8 cellular contexts compared by ENCODE assay signal in the genomic region with DNA sequence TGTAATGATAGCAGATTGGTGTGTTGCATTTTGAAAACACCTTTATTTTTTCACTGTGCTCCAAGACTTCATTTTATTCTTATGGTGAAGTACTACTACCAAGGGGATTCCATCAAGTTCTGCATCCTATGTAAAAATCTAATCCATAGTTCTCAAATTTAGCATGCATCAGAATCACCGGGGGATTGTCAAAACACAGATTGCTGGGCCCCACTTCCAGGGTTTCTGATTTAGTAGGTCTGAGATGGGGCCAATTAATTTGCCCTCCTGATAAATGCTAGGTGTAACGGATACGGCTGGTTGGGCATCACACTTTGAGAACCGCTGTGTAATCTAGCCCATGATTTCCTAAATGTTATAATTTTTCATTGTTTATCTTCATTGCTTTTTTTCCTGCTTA. TPM values are rescaled to one million over a fixed set of nuclear protein-coding genes. Genes with fewer than 3 reads are reported as not detected.
DNase-seq lines count a peak whose midpoint lies in the region; ATAC-seq, FAIRE-seq and TF ChIP-seq lines count a peak whose summit lies in the region.

No MANE protein-coding gene starts in this region.

- H3K4me3 ChIP-seq in GM23338 (peak overlapping the region; percentile 100), fibroblast of villous mesenchyme (ENCODE audit: low read depth, low read length) (peak overlapping the region; percentile 100), sigmoid colon (peak overlapping the region in 3 of 4 donors; percentile 65 to 87 (median 72))

- H3K4me2 ChIP-seq in GM23338 = peak overlapping the region; percentile 100

- H3K4me1 ChIP-seq in GM23338 (ENCODE audit: insufficient read depth) (peaks cover 26% of the 10 kb centered on the region), sigmoid colon (peaks cover 0 to 30% (median 22%) of the 10 kb centered on the region in 4 donors)

- peaks cover 52% of the 10 kb centered on the region for H3K36me3 Mint-ChIP-seq in GM23338 (ENCODE audit: low read depth)
- H3K36me3 Mint-ChIP-seq in T-helper 17 cell (ENCODE audit: low read depth) = peaks cover 5% of the 10 kb centered on the region

- H3K36me3 ChIP-seq in GM23338 (ENCODE audit: insufficient read depth) (peaks cover 45% of the 10 kb centered on the region), sigmoid colon (peaks cover 5 to 27% (median 17%) of the 10 kb centered on the region in 4 donors)

- no peaks in the 10 kb centered on the region for H3K9me2 ChIP-seq in GM23338 (ENCODE audit: insufficient read depth)

- no peak for DNase-seq in GM23338 (ENCODE audit: low spot score)
- no peak for DNase-seq in T-helper 17 cell
- DNase-seq in fibroblast of villous mesenchyme (ENCODE audit: low read depth) = no peak
- DNase-seq in sigmoid colon = no peak
- no peak for DNase-seq in RCC 7860 (ENCODE audit: low spot score)
- DNase-seq in EL = no peak
- no peak for DNase-seq in iPS-NIHi11 (ENCODE audit: low spot score)

- TF ChIP-seq CTCF in GM23338 (conservative IDR thresholded peaks at IDR 0.05; ENCODE audit: low read depth in 2 of 2) = no peak
- TF ChIP-seq CTCF in fibroblast of villous mesenchyme (IDR thresholded peaks at IDR 0.05; ENCODE audit: insufficient read depth, low read depth, low read length) = no peak
- no peak for TF ChIP-seq CTCF in sigmoid colon (IDR thresholded peaks at IDR 0.05)

- 41 to 57% methylated on average over 4 of the region's 4 CpGs for WGBS in sigmoid colon, 2 donors

- peaks cover 35% of the 10 kb centered on the region for H3F3A ChIP-seq in GM23338 (replicated peaks; ENCODE audit: low read depth)

- no peaks in the 10 kb centered on the region for H3K27me3 ChIP-seq in GM23338 (ENCODE audit: insufficient read depth)
- H3K27me3 ChIP-seq in sigmoid colon = no peaks in the 10 kb centered on the region

- peaks cover 19% of the 10 kb centered on the region; the same call in 2 of the 3 replicates for H3K4me1 Mint-ChIP-seq in GM23338
- H3K4me1 Mint-ChIP-seq in T-helper 17 cell = peaks cover 27% of the 10 kb centered on the region

- H3K4me3 Mint-ChIP-seq in GM23338 (peak overlapping the region; percentile 98), T-helper 17 cell (peak overlapping the region; percentile 99)

- no peak for FAIRE-seq in RCC 7860 (lab: Jason Lieb, UNC)

- H4K20me1 ChIP-seq in GM23338 (replicated peaks; ENCODE audit: insufficient read depth) = peaks cover 18% of the 10 kb centered on the region

- H3K9me3 ChIP-seq in T-helper 17 cell (ENCODE audit: control insufficient read depth, low read length, poor library complexity, severe bottlenecking) (no peaks in the 10 kb centered on the region), sigmoid colon (no peaks in the 10 kb centered on the region)

- intact Hi-C loops in sigmoid colon (cut with DNase I) = loop anchor here (2.0 kb wide), 2 partner anchors 119 to 149 kb away; a partner anchor contains a TSS

- peaks cover 80% of the 10 kb centered on the region for H3K79me2 ChIP-seq in GM23338 (replicated peaks; ENCODE audit: insufficient read depth)

- H3K27me3 Mint-ChIP-seq in GM23338 (ENCODE audit: insufficient read depth, low read depth, poor library complexity) = peaks cover 2% of the 10 kb centered on the region
- no peaks in the 10 kb centered on the region for H3K27me3 Mint-ChIP-seq in T-helper 17 cell

- ATAC-seq in GM23338 (no peak), T-helper 17 cell (no peak), GM19324 (IDR thresholded peaks at IDR 0.05; ENCODE audit: low FRiP score, unreplicated experiment) (no peak)

- no peak for TF ChIP-seq EP300 in sigmoid colon (IDR thresholded peaks at IDR 0.05)

- H3K27ac Mint-ChIP-seq in GM23338 = peak overlapping the region; percentile 99
- H3K27ac Mint-ChIP-seq in T-helper 17 cell = peak overlapping the region; percentile 99

- no peaks in the 10 kb centered on the region for H3K9me3 Mint-ChIP-seq in GM23338

- no peak for TF ChIP-seq POLR2A in sigmoid colon (IDR thresholded peaks at IDR 0.05)

- no peak overlapping the region for H2AFZ ChIP-seq in GM23338

- H3K27ac ChIP-seq in GM23338 (ENCODE audit: low read depth) (peak overlapping the region; percentile 81), sigmoid colon (peak overlapping the region; percentile 88 to 90 (median 89))

TF ChIP-seq in GM23338, 12 proteins besides CTCF, POLR2A, EP300 and RAD21:
- TF ChIP-seq, protein P1, sequence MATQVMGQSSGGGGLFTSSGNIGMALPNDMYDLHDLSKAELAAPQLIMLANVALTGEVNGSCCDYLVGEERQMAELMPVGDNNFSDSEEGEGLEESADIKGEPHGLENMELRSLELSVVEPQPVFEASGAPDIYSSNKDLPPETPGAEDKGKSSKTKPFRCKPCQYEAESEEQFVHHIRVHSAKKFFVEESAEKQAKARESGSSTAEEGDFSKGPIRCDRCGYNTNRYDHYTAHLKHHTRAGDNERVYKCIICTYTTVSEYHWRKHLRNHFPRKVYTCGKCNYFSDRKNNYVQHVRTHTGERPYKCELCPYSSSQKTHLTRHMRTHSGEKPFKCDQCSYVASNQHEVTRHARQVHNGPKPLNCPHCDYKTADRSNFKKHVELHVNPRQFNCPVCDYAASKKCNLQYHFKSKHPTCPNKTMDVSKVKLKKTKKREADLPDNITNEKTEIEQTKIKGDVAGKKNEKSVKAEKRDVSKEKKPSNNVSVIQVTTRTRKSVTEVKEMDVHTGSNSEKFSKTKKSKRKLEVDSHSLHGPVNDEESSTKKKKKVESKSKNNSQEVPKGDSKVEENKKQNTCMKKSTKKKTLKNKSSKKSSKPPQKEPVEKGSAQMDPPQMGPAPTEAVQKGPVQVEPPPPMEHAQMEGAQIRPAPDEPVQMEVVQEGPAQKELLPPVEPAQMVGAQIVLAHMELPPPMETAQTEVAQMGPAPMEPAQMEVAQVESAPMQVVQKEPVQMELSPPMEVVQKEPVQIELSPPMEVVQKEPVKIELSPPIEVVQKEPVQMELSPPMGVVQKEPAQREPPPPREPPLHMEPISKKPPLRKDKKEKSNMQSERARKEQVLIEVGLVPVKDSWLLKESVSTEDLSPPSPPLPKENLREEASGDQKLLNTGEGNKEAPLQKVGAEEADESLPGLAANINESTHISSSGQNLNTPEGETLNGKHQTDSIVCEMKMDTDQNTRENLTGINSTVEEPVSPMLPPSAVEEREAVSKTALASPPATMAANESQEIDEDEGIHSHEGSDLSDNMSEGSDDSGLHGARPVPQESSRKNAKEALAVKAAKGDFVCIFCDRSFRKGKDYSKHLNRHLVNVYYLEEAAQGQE (IDR thresholded peaks at IDR 0.05; ENCODE audit: unreplicated experiment) = no peak
- no peak for TF ChIP-seq STAT1 (IDR thresholded peaks at IDR 0.05; ENCODE audit: unreplicated experiment)
- no peak for TF ChIP-seq NANOG (IDR thresholded peaks at IDR 0.05; ENCODE audit: borderline replicate concordance)
- no peak for TF ChIP-seq JUNB (IDR thresholded peaks at IDR 0.05; ENCODE audit: unreplicated experiment)
- TF ChIP-seq EZH2phosphoT487 (IDR thresholded peaks at IDR 0.05; ENCODE audit: unreplicated experiment) = no peak

RNA-seq across cellular contexts. Expression of a gene that starts 0.7 kb away (rescaled TPM):
- 61.5 and 64.1 TPM in 2 replicates for total RNA-seq in GM23338 (2014; rRNA removed; shearing (Covaris generic))
- polyA plus RNA-seq in GM23338 (2016; fragmentation: Nextera tagmentation; extraction: Ambion mirVana) (49.5 and 51.0 TPM in 2 replicates), sigmoid colon (1 to 10 TPM; 5.8 to 9.3 (median 6.0) TPM)
- total RNA-seq in T-helper 17 cell (10 to 100 TPM in 1 of 2 donors, 1 to 10 TPM in 1; 5.6 to 10.5 TPM), fibroblast of villous mesenchyme (15.8 and 19.9 TPM in 2 replicates), sigmoid colon (1 to 10 TPM; 3.1 to 8.2 (median 3.6) TPM)

RNA-seq across cellular contexts. Expression of a gene that starts 1.2 kb away (rescaled TPM):
- total RNA-seq in GM23338 (2014; rRNA removed; shearing (Covaris generic)) = 4,842 and 6,082 TPM in 2 replicates
- polyA plus RNA-seq in GM23338 (2016; fragmentation: Nextera tagmentation; extraction: Ambion mirVana) (2,989 and 3,203 TPM in 2 replicates), sigmoid colon (1,000 to 10,000 TPM; 1,665 to 3,282 (median 2,730) TPM)
- total RNA-seq in T-helper 17 cell (1,000 to 10,000 TPM; 3,651 to 3,689 TPM), fibroblast of villous mesenchyme (1,273 and 2,415 TPM in 2 replicates), sigmoid colon (1,000 to 10,000 TPM; 2,778 to 9,223 (median 4,574) TPM)

RNA-seq across cellular contexts. Expression of a gene that starts 8.3 kb away (rescaled TPM):
- total RNA-seq in GM23338 (2014; rRNA removed; shearing (Covaris generic)) = 17.4 and 21.2 TPM in 2 replicates
- 41.1 and 43.2 TPM in 2 replicates for polyA plus RNA-seq in GM23338 (2016; fragmentation: Nextera tagmentation; extraction: Ambion mirVana)
- 10 to 100 TPM; 15.1 to 20.5 TPM for total RNA-seq in T-helper 17 cell
- total RNA-seq in fibroblast of villous mesenchyme = 14.2 and 17.4 TPM in 2 replicates
- total RNA-seq in sigmoid colon = 10 to 100 TPM; 16.6 to 65.5 (median 53.3) TPM
- 10 to 100 TPM; 28.5 to 38.6 (median 30.0) TPM for polyA plus RNA-seq in sigmoid colon

RNA-seq across cellular contexts. Expression of a gene that starts 60.0 kb away (rescaled TPM):
- 2.9 and 5.6 TPM in 2 replicates for total RNA-seq in GM23338 (2014; rRNA removed; shearing (Covaris generic))
- 2.3 and 3.2 TPM in 2 replicates for polyA plus RNA-seq in GM23338 (2016; fragmentation: Nextera tagmentation; extraction: Ambion mirVana)
- not detected for total RNA-seq in T-helper 17 cell
- 0.32 and 0.43 TPM in 2 replicates for total RNA-seq in fibroblast of villous mesenchyme
- total RNA-seq in sigmoid colon = not detected
- polyA plus RNA-seq in sigmoid colon = under 1 TPM in 1 of 3 donors, not detected in 2; 0.01 TPM
